Comparison of ENCODE assay signal across 20 cellular contexts in the genomic region with DNA sequence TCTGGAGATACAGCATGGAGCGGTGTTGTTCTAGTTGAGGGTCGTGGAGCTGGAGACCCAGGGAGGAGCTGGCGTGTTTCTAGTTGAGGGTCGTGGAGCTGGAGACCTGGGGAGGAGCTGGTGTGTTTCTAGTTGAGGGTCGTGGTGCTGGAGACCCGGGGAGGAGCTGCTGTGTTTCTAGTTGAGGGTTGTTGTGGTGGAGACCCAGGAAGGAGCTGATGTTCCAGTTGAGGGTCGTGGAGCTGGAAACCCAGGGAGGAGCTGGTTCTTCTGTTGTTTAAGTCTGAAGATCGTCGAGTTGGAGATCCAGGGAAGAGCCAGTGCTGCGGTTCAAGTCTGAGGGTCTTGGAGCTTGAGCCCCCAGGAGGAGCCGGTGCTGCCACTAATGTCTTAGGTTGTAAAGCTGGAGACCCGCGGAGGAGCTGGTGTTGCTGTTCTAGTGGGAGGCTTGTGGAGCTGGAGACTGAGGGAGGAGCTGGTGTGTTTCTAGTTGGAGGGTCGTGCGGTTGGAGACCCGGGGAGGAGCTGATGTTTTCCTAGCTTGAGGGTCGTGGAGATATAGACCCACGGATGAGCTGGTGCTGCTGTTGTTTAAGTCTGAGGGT.
DNase-seq lines count a peak whose midpoint lies in the region; ATAC-seq lines count a peak whose summit lies in the region.
"Had no signal": no experiment of that assay in that cellular context is flagged by ENCODE, and none has a peak within 500 bp of the region (broad histone marks: within the 10 kb centered on the region; RNA-seq: fewer than 3 reads in every experiment).

No MANE protein-coding gene starts in this region.

- H3K27me3 Mint-ChIP-seq in CD4-positive, alpha-beta memory T cell = peaks cover 0 to 4% of the 10 kb centered on the region in 2 donors

- H3K27me3 ChIP-seq in BLaER1 = 0 out of 2 replicates have a peak, but pooled peaks cover 4% of the 10 kb centered on the region
- no peaks in the 10 kb centered on the region for H3K27me3 ChIP-seq in CD4-positive, alpha-beta memory T cell (ENCODE audit: insufficient read depth, low read length)

- CTCF ChIA-PET in CD4-positive, alpha-beta memory T cell (lab: Charles Lee; ENCODE audit: partially characterized antibody) = interaction anchor here (0.8 to 4.9 kb wide), 4 partner anchors 8 to 72 kb away, joined by 3 to 27 read pairs (median 3); no protein-coding TSS in a partner anchor

- H3K9me3 Mint-ChIP-seq in CD4-positive, alpha-beta memory T cell = peaks cover 0 to 8% (median 0%) of the 10 kb centered on the region in 8 donors

- peaks cover 14 to 32% (median 20%) of the 10 kb centered on the region in 4 donors for H3K4me1 Mint-ChIP-seq in CD4-positive, alpha-beta memory T cell
- H3K4me1 Mint-ChIP-seq: H9 had no signal

- ATAC-seq in sciatic nerve = no peak
- no peak for ATAC-seq in HG02981 (IDR thresholded peaks at IDR 0.05; ENCODE audit: unreplicated experiment)

- H3K27ac ChIP-seq in BLaER1 = no peak overlapping the region
- H3K27ac ChIP-seq in CD4-positive, alpha-beta memory T cell (ENCODE audit: low read depth, low read length) = no peak overlapping the region
- H3K27ac ChIP-seq: C4-2B, HL-60, SK-N-MC had no signal

- peak overlapping the region in 4 of 7 donors; percentile 27 to 78 (median 44) for H3K27ac Mint-ChIP-seq in CD4-positive, alpha-beta memory T cell
- H3K27ac Mint-ChIP-seq: H9 had no signal

- intact Hi-C loops in CD4-positive, alpha-beta memory T cell (cut with micrococcal nuclease) = no loop called here
- intact Hi-C loops in sciatic nerve (cut with DNase I) = no loop called here

- POLR2A ChIA-PET in CD4-positive, alpha-beta memory T cell (lab: Charles Lee; ENCODE audit: partially characterized antibody) = no interaction called here

- H3K4me3 Mint-ChIP-seq in CD4-positive, alpha-beta memory T cell = no peak overlapping the region
- H3K4me3 Mint-ChIP-seq: H9 had no signal

- H3K4me3 ChIP-seq in BLaER1 = 0 out of 2 replicates have a peak overlapping the region, but pooled peaks have one; percentile 5
- H3K4me3 ChIP-seq in CD4-positive, alpha-beta memory T cell (ENCODE audit: low read length in 2 of 2) = no peak overlapping the region
- H3K4me3 ChIP-seq: SK-N-MC had no signal

- no peak overlapping the region for H3K4me2 ChIP-seq in BLaER1

- peaks cover 65% of the 10 kb centered on the region for H3K4me1 ChIP-seq in BLaER1
- H3K4me1 ChIP-seq in CD4-positive, alpha-beta memory T cell (ENCODE audit: insufficient read depth, low read length) = peaks cover 10% of the 10 kb centered on the region

- H3K9ac ChIP-seq in BLaER1 = no peak overlapping the region

- H4K20me1 ChIP-seq in BLaER1 = no peaks in the 10 kb centered on the region

- peaks cover 55% of the 10 kb centered on the region for H3K9me3 ChIP-seq in BLaER1
- H3K9me3 ChIP-seq in CD4-positive, alpha-beta memory T cell (ENCODE audit: control insufficient read depth in 1 of 2, low read length in 2 of 2) = no peaks in the 10 kb centered on the region

- H3K36me3 ChIP-seq in BLaER1 = no peaks in the 10 kb centered on the region
- no peaks in the 10 kb centered on the region for H3K36me3 ChIP-seq in CD4-positive, alpha-beta memory T cell (ENCODE audit: insufficient read depth, low read length)

- DNase-seq in CD4-positive, alpha-beta memory T cell = no peak
- DNase-seq in ecto neural progenitor cell (ENCODE audit: low spot score) = peak; percentile 11
- DNase-seq in sciatic nerve (ENCODE audit: low spot score) = peak; percentile 38
- DNase-seq in NCI-H510A (lab: John Stamatoyannopoulos, UW) = no peak
- DNase-seq in NCI-H2196 treated with DMSO at 0.1 percent for 48 hours (lab: John Stamatoyannopoulos, UW; ENCODE audit: unreplicated experiment) = no peak
- DNase-seq: ACHN; H9; MM.1S; NCI-H1092 treated with DMSO at 0.1 percent for 48 hours; NCI-H2081; NCI-H2171 treated with DMSO at 0.1 percent for 48 hours; NCI-H446 treated with DMSO at 0.1 percent for 48 hours; NCI-H748 treated with DMSO at 0.1 percent for 48 hours; NK-92 treated with Interleukin-12 subunit alpha and Interleukin-12 subunit beta, amount 100 ng/mL, for 24 hours; SHP77 had no signal

- H3K36me3 Mint-ChIP-seq in CD4-positive, alpha-beta memory T cell = peaks cover 31 to 58% of the 10 kb centered on the region in 2 donors

Comparison
In these comparisons a context has a peak if more than half of its experiments do, and no peak if none do; other contexts are left out.
1. DNase-seq: peak in ecto neural progenitor cell (single experiment) and sciatic nerve (single experiment); none in CD4-positive, alpha-beta memory T cell (0 of 5), NCI-H510A (single experiment) and NCI-H2196 treated with DMSO at 0.1 percent for 48 hours (single experiment).